ENCODE assay signal across 13 cellular contexts in genomic region chr2:239042551-239043320, GRCh38.
"Had no signal": no experiment of that assay in that cellular context is flagged by ENCODE, and none has a peak within 500 bp of the region (broad histone marks: within the 10 kb centered on the region; RNA-seq: fewer than 3 reads in every experiment).

No MANE protein-coding gene starts in this region.

- ATAC-seq: naive thymus-derived CD4-positive, alpha-beta T cell; right cardiac atrium; stimulated activated naive CD8-positive, alpha-beta T cell treated with anti-CD3 and anti-CD28 coated beads, Interleukin-15, Interleukin-2, amounts not matched to agents 100 U/mL and 50 U/mL, for 24 hours had no signal

- H3K4me1 ChIP-seq: suprapubic skin, thyroid gland, upper lobe of left lung, uterus had no signal

- DNase-seq: cortex of kidney; effector memory CD4-positive, alpha-beta T cell; mammary epithelial cell; naive thymus-derived CD4-positive, alpha-beta T cell; stimulated activated CD4-positive, alpha-beta T cell treated with anti-CD3 and anti-CD28 coated beads, Interleukin-2, amount 100 ng/mL, for 48 hours; stimulated activated naive CD8-positive, alpha-beta T cell treated with anti-CD3 and anti-CD28 coated beads, Interleukin-15, Interleukin-2, amounts not matched to agents 100 U/mL and 50 U/mL, for 24 hours; thyroid gland; upper lobe of left lung; uterus had no signal

- H3K27ac ChIP-seq: suprapubic skin, thyroid gland, upper lobe of left lung, uterus had no signal

- H3K4me2 ChIP-seq: smooth muscle cell had no signal

- H3K9me3 Mint-ChIP-seq: naive thymus-derived CD4-positive, alpha-beta T cell; neural crest cell had no signal

- H3K4me3 Mint-ChIP-seq: naive thymus-derived CD4-positive, alpha-beta T cell; neural crest cell had no signal

- H3K27me3 ChIP-seq: suprapubic skin, thyroid gland, upper lobe of left lung, uterus had no signal

- H3K9me3 ChIP-seq: suprapubic skin, thyroid gland, upper lobe of left lung, uterus had no signal

- H3K36me3 ChIP-seq: suprapubic skin, thyroid gland, upper lobe of left lung, uterus had no signal

- H3K27me3 Mint-ChIP-seq: naive thymus-derived CD4-positive, alpha-beta T cell had no signal

- H3K4me3 ChIP-seq: smooth muscle cell, suprapubic skin, thyroid gland, upper lobe of left lung, uterus had no signal
